Comparison of ENCODE assay signal across 32 cellular contexts in genomic region chr1:8179132-8179793, GRCh38.
"Had no signal": no experiment of that assay in that cellular context is flagged by ENCODE, and none has a peak within 500 bp of the region (broad histone marks: within the 10 kb centered on the region; RNA-seq: fewer than 3 reads in every experiment).

No MANE protein-coding gene starts in this region.

- H3K4me3 ChIP-seq: adrenal gland, body of pancreas, esophagus squamous epithelium, gastroesophageal sphincter, heart right ventricle, hepatocyte had no signal

- H2AFZ ChIP-seq: hepatocyte had no signal

- FAIRE-seq: colon, endometrium, endothelial cell of umbilical vein had no signal

- DNase-seq: activated CD4-positive, alpha-beta memory T cell treated with anti-CD3 and anti-CD28 coated beads for 36 hours; activated CD4-positive, alpha-beta T cell treated with anti-CD3 and anti-CD28 coated beads for 36 hours; activated CD4-positive, alpha-beta T cell treated with anti-CD3 and anti-CD28 coated beads, Interleukin-2, amount 10 ng/mL, durations not matched to agents 24 days and 14 days; activated CD4-positive, CD25-positive, alpha-beta regulatory T cell; activated CD4-positive, CD25-positive, alpha-beta regulatory T cell treated with anti-CD3 and anti-CD28 coated beads, Interleukin-2, amount 50 U/mL, for 72 hours; activated CD8-positive, alpha-beta memory T cell treated with anti-CD3 and anti-CD28 coated beads, Interleukin-2, amount 10 ng/mL, durations not matched to agents 7 days and 5 days; activated CD8-positive, alpha-beta memory T cell treated with anti-CD3 and anti-CD28 coated beads, Interleukin-2, amount 50 U/mL, for 4 hours; activated CD8-positive, alpha-beta T cell treated with anti-CD3 and anti-CD28 coated beads, Interleukin-2, amount 10 ng/mL, durations not matched to agents 7 days and 5 days; activated effector memory CD4-positive, alpha-beta T cell treated with anti-CD3 and anti-CD28 coated beads, Interleukin-2, amount 50 U/mL, for 16 hours; activated naive CD4-positive, alpha-beta T cell treated with anti-CD3 and anti-CD28 coated beads for 36 hours; activated T-cell treated with anti-CD3 and anti-CD28 coated beads, Interleukin-2, amount 50 U/mL, for 1 hour; activated T-cell treated with anti-CD3 and anti-CD28 coated beads, Interleukin-2, amount 50 U/mL, for 48 hours; adrenal gland; amygdala; aorta; body of pancreas; caudate nucleus; cortex of kidney; dermis blood vessel endothelial cell; effector CD4-positive, alpha-beta T cell; effector memory CD8-positive, alpha-beta T cell; esophagus squamous epithelium; foreskin melanocyte; heart right ventricle; T-helper 17 cell; T1000 had no signal

- H3K27me3 ChIP-seq: adrenal gland, body of pancreas, esophagus squamous epithelium, gastroesophageal sphincter, heart right ventricle, hepatocyte had no signal

- H3K36me3 ChIP-seq: adrenal gland, esophagus squamous epithelium, gastroesophageal sphincter, heart right ventricle had no signal

- H3K9me3 ChIP-seq: body of pancreas had no signal

- H3K4me2 ChIP-seq: hepatocyte had no signal

- H3K27ac ChIP-seq: adrenal gland, body of pancreas, epithelial cell of prostate, esophagus squamous epithelium, gastroesophageal sphincter, heart right ventricle, hepatocyte had no signal

- ATAC-seq: activated CD4-positive, alpha-beta T cell treated with anti-CD3 and anti-CD28 coated beads for 36 hours; activated CD8-positive, alpha-beta memory T cell treated with anti-CD3 and anti-CD28 coated beads, Interleukin-2, amount 10 ng/mL, durations not matched to agents 7 days and 5 days; activated CD8-positive, alpha-beta T cell treated with anti-CD3 and anti-CD28 coated beads, Interleukin-2, amount 10 ng/mL, durations not matched to agents 7 days and 5 days; body of pancreas; effector memory CD8-positive, alpha-beta T cell; gastroesophageal sphincter; heart right ventricle; T-helper 17 cell had no signal

- H3K79me2 ChIP-seq: hepatocyte had no signal
